ENCODE assay signal across 1 cellular context in the genomic region with DNA sequence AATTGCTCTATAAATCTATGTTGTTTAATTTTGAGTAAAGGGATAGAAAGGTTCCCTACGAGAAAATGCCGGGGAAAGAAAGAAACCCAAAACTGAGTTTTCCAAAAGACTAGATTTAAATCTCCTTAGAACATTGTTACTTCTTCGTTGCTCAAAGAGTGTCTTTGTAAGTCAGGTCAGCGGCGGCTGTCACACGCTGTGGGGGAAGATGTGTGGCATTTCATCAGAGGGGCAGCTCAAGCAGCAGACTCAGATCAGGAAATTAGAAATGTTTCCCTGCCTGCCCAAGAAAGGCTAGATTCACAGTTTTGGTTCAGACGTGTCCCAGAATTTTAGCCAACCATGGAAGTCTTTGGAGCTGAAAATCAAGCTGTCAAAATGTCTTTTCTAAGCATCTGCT.
TF ChIP-seq lines count a peak whose summit lies in the region.

No MANE protein-coding gene starts in this region.

TF ChIP-seq in GM23338, 12 proteins besides CTCF, POLR2A, EP300 and RAD21 (continued from another document):
- TF ChIP-seq, protein P1, sequence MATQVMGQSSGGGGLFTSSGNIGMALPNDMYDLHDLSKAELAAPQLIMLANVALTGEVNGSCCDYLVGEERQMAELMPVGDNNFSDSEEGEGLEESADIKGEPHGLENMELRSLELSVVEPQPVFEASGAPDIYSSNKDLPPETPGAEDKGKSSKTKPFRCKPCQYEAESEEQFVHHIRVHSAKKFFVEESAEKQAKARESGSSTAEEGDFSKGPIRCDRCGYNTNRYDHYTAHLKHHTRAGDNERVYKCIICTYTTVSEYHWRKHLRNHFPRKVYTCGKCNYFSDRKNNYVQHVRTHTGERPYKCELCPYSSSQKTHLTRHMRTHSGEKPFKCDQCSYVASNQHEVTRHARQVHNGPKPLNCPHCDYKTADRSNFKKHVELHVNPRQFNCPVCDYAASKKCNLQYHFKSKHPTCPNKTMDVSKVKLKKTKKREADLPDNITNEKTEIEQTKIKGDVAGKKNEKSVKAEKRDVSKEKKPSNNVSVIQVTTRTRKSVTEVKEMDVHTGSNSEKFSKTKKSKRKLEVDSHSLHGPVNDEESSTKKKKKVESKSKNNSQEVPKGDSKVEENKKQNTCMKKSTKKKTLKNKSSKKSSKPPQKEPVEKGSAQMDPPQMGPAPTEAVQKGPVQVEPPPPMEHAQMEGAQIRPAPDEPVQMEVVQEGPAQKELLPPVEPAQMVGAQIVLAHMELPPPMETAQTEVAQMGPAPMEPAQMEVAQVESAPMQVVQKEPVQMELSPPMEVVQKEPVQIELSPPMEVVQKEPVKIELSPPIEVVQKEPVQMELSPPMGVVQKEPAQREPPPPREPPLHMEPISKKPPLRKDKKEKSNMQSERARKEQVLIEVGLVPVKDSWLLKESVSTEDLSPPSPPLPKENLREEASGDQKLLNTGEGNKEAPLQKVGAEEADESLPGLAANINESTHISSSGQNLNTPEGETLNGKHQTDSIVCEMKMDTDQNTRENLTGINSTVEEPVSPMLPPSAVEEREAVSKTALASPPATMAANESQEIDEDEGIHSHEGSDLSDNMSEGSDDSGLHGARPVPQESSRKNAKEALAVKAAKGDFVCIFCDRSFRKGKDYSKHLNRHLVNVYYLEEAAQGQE (IDR thresholded peaks at IDR 0.05; ENCODE audit: unreplicated experiment) = no peak
- no peak for TF ChIP-seq POLR2AphosphoS5 (IDR thresholded peaks at IDR 0.05; ENCODE audit: low read depth)
- TF ChIP-seq, protein P2, sequence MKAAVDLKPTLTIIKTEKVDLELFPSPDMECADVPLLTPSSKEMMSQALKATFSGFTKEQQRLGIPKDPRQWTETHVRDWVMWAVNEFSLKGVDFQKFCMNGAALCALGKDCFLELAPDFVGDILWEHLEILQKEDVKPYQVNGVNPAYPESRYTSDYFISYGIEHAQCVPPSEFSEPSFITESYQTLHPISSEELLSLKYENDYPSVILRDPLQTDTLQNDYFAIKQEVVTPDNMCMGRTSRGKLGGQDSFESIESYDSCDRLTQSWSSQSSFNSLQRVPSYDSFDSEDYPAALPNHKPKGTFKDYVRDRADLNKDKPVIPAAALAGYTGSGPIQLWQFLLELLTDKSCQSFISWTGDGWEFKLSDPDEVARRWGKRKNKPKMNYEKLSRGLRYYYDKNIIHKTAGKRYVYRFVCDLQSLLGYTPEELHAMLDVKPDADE (IDR thresholded peaks at IDR 0.05) = no peak
TF ChIP-seq in GM23338: peak in this region for 0.
